In the genomic region with DNA sequence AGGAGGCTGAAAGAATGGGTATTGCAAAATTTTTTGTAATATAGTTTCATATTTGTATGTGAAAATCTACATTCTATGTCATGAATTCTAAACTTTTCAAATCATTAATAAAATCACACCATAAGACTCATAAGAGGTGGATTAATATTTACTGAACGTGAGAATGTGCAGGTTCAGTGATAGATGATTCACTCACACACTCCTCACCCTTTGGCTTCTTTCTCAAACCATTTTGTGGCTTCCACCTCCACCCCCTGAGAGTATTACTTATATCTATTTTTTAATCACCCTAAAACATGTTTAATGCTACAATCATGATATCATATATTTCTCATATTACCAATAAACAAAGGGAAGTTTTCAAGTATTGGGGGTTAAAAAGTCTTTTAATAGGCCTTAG, we compare ENCODE assay signal across 9 cellular contexts.
"Had no signal": no experiment of that assay in that cellular context is flagged by ENCODE, and none has a peak within 500 bp of the region (broad histone marks: within the 10 kb centered on the region; RNA-seq: fewer than 3 reads in every experiment).

No MANE protein-coding gene starts in this region.

- DNase-seq: GM23248, GOT3, H7, H9, HCEC 1CT, HFFc6 had no signal

- H2AFZ ChIP-seq: GM23248, GM23338 had no signal

- H3K9ac ChIP-seq: GM23248 had no signal

- H3K36me3 ChIP-seq: HAP-1 had no signal

- ATAC-seq: GM23338, HCT116 had no signal

- H3K9me3 ChIP-seq: HAP-1 had no signal

- H3K27ac ChIP-seq: GM23248 had no signal

- H3K4me2 ChIP-seq: GM23338 had no signal

- H3K4me3 ChIP-seq: GM23248, GM23338, HAP-1 had no signal
